ENCODE assay signal across 1 cellular context in the genomic region with DNA sequence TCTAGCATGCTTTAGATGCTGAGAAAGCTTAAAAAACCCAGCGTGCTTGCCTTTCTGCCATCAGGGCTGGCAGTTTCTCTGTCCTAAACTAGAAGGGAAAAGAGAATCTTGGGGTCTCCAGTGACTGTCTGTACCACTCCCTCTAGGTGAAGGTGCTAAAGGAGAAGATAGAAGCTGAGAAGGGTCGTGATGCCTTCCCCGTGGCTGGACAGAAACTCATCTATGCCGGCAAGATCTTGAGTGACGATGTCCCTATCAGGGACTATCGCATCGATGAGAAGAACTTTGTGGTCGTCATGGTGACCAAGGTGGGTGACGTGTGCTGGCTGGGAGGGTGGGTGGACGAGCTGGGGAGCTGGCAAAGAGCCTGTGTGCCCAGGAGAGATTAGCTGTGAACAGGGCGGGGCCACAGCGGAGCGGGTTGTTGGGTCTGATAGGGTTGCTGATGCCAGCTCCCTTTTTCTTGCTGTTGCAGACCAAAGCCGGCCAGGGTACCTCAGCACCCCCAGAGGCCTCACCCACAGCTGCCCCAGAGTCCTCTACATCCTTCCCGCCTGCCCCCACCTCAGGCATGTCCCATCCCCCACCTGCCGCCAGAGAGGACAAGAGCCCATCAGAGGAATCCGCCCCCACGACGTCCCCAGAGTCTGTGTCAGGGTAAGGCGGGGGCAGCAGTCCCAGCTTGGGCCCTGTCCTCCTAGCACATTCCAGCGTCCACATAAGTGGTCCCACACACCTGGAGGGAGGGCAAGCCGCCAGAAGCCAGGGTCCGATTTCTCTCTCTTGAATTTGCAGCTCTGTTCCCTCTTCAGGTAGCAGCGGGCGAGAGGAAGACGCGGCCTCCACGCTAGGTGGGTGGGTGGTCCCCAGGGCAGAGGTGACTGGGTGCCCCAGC.
TF ChIP-seq lines count a peak whose summit lies in the region.

No MANE protein-coding gene starts in this region.

TF ChIP-seq in GM23338, 12 proteins besides CTCF, POLR2A, EP300 and RAD21:
- TF ChIP-seq JUNB (IDR thresholded peaks at IDR 0.05; ENCODE audit: unreplicated experiment) (no peak), NANOG (IDR thresholded peaks at IDR 0.05; ENCODE audit: borderline replicate concordance) (no peak), CREB1 (CRISPR knock-in tag; IDR thresholded peaks at IDR 0.05; ENCODE audit: low read depth) (no peak), POLR2AphosphoS5 (IDR thresholded peaks at IDR 0.05; ENCODE audit: low read depth) (no peak), EZH2phosphoT487 (IDR thresholded peaks at IDR 0.05; ENCODE audit: unreplicated experiment) (no peak), STAT1 (IDR thresholded peaks at IDR 0.05; ENCODE audit: unreplicated experiment) (no peak), ZNF331 (CRISPR knock-in tag; IDR thresholded peaks at IDR 0.05; ENCODE audit: low read depth) (no peak), ZNF114 (CRISPR knock-in tag; IDR thresholded peaks at IDR 0.05) (no peak), EZH2 (IDR thresholded peaks at IDR 0.05; ENCODE audit: low read depth, unreplicated experiment) (no peak)
- TF ChIP-seq, protein P1, sequence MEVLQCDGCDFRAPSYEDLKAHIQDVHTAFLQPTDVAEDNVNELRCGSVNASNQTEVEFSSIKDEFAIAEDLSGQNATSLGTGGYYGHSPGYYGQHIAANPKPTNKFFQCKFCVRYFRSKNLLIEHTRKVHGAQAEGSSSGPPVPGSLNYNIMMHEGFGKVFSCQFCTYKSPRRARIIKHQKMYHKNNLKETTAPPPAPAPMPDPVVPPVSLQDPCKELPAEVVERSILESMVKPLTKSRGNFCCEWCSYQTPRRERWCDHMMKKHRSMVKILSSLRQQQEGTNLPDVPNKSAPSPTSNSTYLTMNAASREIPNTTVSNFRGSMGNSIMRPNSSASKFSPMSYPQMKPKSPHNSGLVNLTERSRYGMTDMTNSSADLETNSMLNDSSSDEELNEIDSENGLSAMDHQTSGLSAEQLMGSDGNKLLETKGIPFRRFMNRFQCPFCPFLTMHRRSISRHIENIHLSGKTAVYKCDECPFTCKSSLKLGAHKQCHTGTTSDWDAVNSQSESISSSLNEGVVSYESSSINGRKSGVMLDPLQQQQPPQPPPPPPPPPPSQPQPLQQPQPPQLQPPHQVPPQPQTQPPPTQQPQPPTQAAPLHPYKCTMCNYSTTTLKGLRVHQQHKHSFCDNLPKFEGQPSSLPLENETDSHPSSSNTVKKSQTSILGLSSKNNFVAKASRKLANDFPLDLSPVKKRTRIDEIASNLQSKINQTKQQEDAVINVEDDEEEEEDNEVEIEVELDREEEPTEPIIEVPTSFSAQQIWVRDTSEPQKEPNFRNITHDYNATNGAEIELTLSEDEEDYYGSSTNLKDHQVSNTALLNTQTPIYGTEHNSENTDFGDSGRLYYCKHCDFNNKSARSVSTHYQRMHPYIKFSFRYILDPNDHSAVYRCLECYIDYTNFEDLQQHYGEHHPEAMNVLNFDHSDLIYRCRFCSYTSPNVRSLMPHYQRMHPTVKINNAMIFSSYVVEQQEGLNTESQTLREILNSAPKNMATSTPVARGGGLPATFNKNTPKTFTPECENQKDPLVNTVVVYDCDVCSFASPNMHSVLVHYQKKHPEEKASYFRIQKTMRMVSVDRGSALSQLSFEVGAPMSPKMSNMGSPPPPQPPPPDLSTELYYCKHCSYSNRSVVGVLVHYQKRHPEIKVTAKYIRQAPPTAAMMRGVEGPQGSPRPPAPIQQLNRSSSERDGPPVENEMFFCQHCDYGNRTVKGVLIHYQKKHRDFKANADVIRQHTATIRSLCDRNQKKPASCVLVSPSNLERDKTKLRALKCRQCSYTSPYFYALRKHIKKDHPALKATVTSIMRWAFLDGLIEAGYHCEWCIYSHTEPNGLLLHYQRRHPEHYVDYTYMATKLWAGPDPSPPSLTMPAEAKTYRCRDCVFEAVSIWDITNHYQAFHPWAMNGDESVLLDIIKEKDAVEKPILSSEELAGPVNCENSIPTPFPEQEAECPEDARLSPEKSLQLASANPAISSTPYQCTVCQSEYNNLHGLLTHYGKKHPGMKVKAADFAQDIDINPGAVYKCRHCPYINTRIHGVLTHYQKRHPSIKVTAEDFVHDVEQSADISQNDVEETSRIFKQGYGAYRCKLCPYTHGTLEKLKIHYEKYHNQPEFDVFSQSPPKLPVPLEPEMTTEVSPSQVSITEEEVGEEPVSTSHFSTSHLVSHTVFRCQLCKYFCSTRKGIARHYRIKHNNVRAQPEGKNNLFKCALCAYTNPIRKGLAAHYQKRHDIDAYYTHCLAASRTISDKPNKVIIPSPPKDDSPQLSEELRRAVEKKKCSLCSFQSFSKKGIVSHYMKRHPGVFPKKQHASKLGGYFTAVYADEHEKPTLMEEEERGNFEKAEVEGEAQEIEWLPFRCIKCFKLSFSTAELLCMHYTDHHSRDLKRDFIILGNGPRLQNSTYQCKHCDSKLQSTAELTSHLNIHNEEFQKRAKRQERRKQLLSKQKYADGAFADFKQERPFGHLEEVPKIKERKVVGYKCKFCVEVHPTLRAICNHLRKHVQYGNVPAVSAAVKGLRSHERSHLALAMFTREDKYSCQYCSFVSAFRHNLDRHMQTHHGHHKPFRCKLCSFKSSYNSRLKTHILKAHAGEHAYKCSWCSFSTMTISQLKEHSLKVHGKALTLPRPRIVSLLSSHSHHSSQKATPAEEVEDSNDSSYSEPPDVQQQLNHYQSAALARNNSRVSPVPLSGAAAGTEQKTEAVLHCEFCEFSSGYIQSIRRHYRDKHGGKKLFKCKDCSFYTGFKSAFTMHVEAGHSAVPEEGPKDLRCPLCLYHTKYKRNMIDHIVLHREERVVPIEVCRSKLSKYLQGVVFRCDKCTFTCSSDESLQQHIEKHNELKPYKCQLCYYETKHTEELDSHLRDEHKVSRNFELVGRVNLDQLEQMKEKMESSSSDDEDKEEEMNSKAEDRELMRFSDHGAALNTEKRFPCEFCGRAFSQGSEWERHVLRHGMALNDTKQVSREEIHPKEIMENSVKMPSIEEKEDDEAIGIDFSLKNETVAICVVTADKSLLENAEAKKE (CRISPR knock-in tag; IDR thresholded peaks at IDR 0.05), result no peak
- TF ChIP-seq, protein P2, sequence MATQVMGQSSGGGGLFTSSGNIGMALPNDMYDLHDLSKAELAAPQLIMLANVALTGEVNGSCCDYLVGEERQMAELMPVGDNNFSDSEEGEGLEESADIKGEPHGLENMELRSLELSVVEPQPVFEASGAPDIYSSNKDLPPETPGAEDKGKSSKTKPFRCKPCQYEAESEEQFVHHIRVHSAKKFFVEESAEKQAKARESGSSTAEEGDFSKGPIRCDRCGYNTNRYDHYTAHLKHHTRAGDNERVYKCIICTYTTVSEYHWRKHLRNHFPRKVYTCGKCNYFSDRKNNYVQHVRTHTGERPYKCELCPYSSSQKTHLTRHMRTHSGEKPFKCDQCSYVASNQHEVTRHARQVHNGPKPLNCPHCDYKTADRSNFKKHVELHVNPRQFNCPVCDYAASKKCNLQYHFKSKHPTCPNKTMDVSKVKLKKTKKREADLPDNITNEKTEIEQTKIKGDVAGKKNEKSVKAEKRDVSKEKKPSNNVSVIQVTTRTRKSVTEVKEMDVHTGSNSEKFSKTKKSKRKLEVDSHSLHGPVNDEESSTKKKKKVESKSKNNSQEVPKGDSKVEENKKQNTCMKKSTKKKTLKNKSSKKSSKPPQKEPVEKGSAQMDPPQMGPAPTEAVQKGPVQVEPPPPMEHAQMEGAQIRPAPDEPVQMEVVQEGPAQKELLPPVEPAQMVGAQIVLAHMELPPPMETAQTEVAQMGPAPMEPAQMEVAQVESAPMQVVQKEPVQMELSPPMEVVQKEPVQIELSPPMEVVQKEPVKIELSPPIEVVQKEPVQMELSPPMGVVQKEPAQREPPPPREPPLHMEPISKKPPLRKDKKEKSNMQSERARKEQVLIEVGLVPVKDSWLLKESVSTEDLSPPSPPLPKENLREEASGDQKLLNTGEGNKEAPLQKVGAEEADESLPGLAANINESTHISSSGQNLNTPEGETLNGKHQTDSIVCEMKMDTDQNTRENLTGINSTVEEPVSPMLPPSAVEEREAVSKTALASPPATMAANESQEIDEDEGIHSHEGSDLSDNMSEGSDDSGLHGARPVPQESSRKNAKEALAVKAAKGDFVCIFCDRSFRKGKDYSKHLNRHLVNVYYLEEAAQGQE (IDR thresholded peaks at IDR 0.05; ENCODE audit: unreplicated experiment), result no peak
- TF ChIP-seq, protein P3, sequence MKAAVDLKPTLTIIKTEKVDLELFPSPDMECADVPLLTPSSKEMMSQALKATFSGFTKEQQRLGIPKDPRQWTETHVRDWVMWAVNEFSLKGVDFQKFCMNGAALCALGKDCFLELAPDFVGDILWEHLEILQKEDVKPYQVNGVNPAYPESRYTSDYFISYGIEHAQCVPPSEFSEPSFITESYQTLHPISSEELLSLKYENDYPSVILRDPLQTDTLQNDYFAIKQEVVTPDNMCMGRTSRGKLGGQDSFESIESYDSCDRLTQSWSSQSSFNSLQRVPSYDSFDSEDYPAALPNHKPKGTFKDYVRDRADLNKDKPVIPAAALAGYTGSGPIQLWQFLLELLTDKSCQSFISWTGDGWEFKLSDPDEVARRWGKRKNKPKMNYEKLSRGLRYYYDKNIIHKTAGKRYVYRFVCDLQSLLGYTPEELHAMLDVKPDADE (IDR thresholded peaks at IDR 0.05), result no peak
